ENCODE assay signal across 18 cellular contexts in the genomic region with DNA sequence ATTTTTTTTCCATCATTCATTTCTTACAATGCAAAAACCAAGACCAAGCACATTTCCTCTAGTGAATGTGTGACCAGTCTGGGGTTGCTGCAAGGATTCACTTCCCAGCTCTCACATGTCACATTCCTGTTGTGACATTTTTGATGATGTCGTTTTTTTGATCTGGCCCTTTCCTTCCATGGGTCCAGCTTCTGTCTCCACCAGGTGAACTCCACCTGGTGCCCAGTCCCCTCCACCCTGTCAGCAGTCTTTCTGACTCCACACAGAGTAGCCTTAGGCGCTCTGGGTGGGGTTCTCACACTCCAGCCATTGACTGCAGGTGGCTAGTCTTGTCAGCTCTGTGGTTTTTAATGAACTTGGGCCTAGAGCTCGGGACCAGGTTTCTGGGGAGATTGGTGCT. TPM values are rescaled to one million over a fixed set of nuclear protein-coding genes. Genes with fewer than 3 reads are reported as not detected.
DNase-seq lines count a peak whose midpoint lies in the region; ATAC-seq, FAIRE-seq and TF ChIP-seq lines count a peak whose summit lies in the region.
"Had no signal": no experiment of that assay in that cellular context is flagged by ENCODE, and none has a peak within 500 bp of the region (broad histone marks: within the 10 kb centered on the region; RNA-seq: fewer than 3 reads in every experiment).

No MANE protein-coding gene starts in this region.

- H3K79me2 ChIP-seq in astrocyte (ENCODE audit: insufficient read depth, low read length) = peaks cover 100% of the 10 kb centered on the region

- no peak overlapping the region for H2BK5ac ChIP-seq in mesenchymal stem cell (ENCODE audit: low read depth, low read length, poor library complexity, severe bottlenecking)

- H3K4me3 Mint-ChIP-seq in astrocyte (ENCODE audit: unreplicated experiment) = no peak overlapping the region

- no peak overlapping the region for H3K14ac ChIP-seq in mesenchymal stem cell (ENCODE audit: low read length in 2 of 2)

- ATAC-seq in A549 = no peak
- ATAC-seq in HG02763 (IDR thresholded peaks at IDR 0.05; ENCODE audit: unreplicated experiment) = no peak

- peaks cover 6% of the 10 kb centered on the region for H3K36me3 Mint-ChIP-seq in astrocyte (ENCODE audit: low read depth, unreplicated experiment)

- H2BK15ac ChIP-seq in mesenchymal stem cell (ENCODE audit: low read depth, poor library complexity, severe bottlenecking) = no peak overlapping the region

- no peaks in the 10 kb centered on the region for H3K36me3 ChIP-seq in HEK293 (ENCODE audit: control insufficient read depth in 2 of 2, insufficient read depth in 1 of 2, low read length in 2 of 2)
- no peaks in the 10 kb centered on the region for H3K36me3 ChIP-seq in astrocyte (ENCODE audit: insufficient read depth, low read length)
- H3K36me3 ChIP-seq in mesenchymal stem cell (ENCODE audit: control insufficient read depth in 1 of 2, insufficient read depth in 2 of 2, low read depth in 1 of 2, low read length in 2 of 2) = peaks cover 0 to 3% of the 10 kb centered on the region in 2 experiments

- H4K20me1 ChIP-seq in astrocyte (ENCODE audit: insufficient read depth, low read length) = peaks cover 88% of the 10 kb centered on the region

- H2AK5ac ChIP-seq in mesenchymal stem cell (ENCODE audit: low read length, severe bottlenecking) = peak overlapping the region; percentile 15

- H3K9ac ChIP-seq in astrocyte (ENCODE audit: low read length) (no peak overlapping the region), mesenchymal stem cell (ENCODE audit: low read length) (no peak overlapping the region)
- H3K9ac ChIP-seq: BLaER1 treated with 17β-estradiol and CSF1 and Interleukin-3, amounts not matched to agents 10 nM and 100 nM had no signal

- no peaks in the 10 kb centered on the region for H3K27me3 Mint-ChIP-seq in astrocyte (ENCODE audit: low read depth, unreplicated experiment)

- CTCF ChIA-PET in A549 (lab: Yijun Ruan, JAX) (interaction anchor here (1.0 to 1.3 kb wide), 2 partner anchors 11 to 27 kb away, joined by 3 to 4 read pairs; no protein-coding TSS in a partner anchor), HEK293 (lab: Yijun Ruan, JAX) (interaction anchor here (0.7 to 1.2 kb wide), 3 partner anchors 12 to 111 kb away, joined by 3 read pairs; no protein-coding TSS in a partner anchor)

- no peak for TF ChIP-seq EP300 in A549 (IDR thresholded peaks at IDR 0.05)

- WGBS in A549 (ENCODE audit: missing lambda C conversion rate) = 82% methylated on average over 2 of the region's 3 CpGs
- 95% methylated on average over 3 of the region's 3 CpGs for WGBS in mesenchymal stem cell

- H2BK120ac ChIP-seq in mesenchymal stem cell (ENCODE audit: low read depth, low read length) = no peak overlapping the region

- TF ChIP-seq RAD21 in A549 (conservative IDR thresholded peaks at IDR 0.05 in 1 of 2, IDR thresholded peaks at IDR 0.05 in 1 of 2) = no peak

- peak overlapping the region; percentile 6 for H3K27ac Mint-ChIP-seq in astrocyte (ENCODE audit: unreplicated experiment)

- H3K18ac ChIP-seq in mesenchymal stem cell (ENCODE audit: low read depth in 1 of 2, low read length in 2 of 2) = no peak overlapping the region

- H2AFZ ChIP-seq in astrocyte (ENCODE audit: low read depth, low read length) (no peak overlapping the region), mesenchymal stem cell (ENCODE audit: low read depth, low read length) (no peak overlapping the region)

- no peaks in the 10 kb centered on the region for H3K9me3 ChIP-seq in A549
- no peaks in the 10 kb centered on the region for H3K9me3 ChIP-seq in HEK293 (ENCODE audit: control insufficient read depth, insufficient read depth, low read depth, low read length)
- H3K9me3 ChIP-seq in astrocyte (ENCODE audit: insufficient read depth, low read depth, low read length) = no peaks in the 10 kb centered on the region
- no peaks in the 10 kb centered on the region for H3K9me3 ChIP-seq in mesenchymal stem cell (ENCODE audit: control insufficient read depth, low read length)

- no peak for TF ChIP-seq CTCF in A549 (IDR thresholded peaks at IDR 0.05)
- no peak for TF ChIP-seq CTCF in HEK293 (tag by site-specific recombination; IDR thresholded peaks at IDR 0.05)
- no peak for TF ChIP-seq CTCF in astrocyte (IDR thresholded peaks at IDR 0.05; ENCODE audit: insufficient read depth, low read depth, low read length)

- H3K27ac ChIP-seq in A549 (peak overlapping the region in 1 of 2 experiments; percentile 49; a peak in 2 of 6 replicates), HEK293 (ENCODE audit: extremely low read depth, low read depth, low read length) (no peak overlapping the region), astrocyte (ENCODE audit: low read depth, low read length) (no peak overlapping the region), mesenchymal stem cell (ENCODE audit: low read length, poor library complexity, severe bottlenecking) (no peak overlapping the region)

- H3K27me3 ChIP-seq in astrocyte (ENCODE audit: insufficient read depth, low read length) = no peaks in the 10 kb centered on the region
- no peaks in the 10 kb centered on the region for H3K27me3 ChIP-seq in mesenchymal stem cell (ENCODE audit: control insufficient read depth in 1 of 2, insufficient read depth in 1 of 2, low read length in 2 of 2)
- H3K27me3 ChIP-seq: BLaER1 treated with 17β-estradiol and CSF1 and Interleukin-3, amounts not matched to agents 10 nM and 100 nM had no signal

- H3K4me3 ChIP-seq in A549 = no peak overlapping the region
- no peak overlapping the region for H3K4me3 ChIP-seq in HEK293 (ENCODE audit: low read depth, low read length)
- H3K4me3 ChIP-seq in astrocyte (ENCODE audit: insufficient read depth, low read depth, low read length) = no peak overlapping the region
- no peak overlapping the region for H3K4me3 ChIP-seq in mesenchymal stem cell (ENCODE audit: insufficient read depth in 1 of 2, low read depth in 1 of 2, low read length in 2 of 2)
- H3K4me3 ChIP-seq: BLaER1 treated with 17β-estradiol and CSF1 and Interleukin-3, amounts not matched to agents 10 nM and 100 nM had no signal

- no peak overlapping the region for H3K4ac ChIP-seq in mesenchymal stem cell (ENCODE audit: low read depth in 1 of 2, low read length in 2 of 2)

- peaks cover 30% of the 10 kb centered on the region for H3K79me1 ChIP-seq in mesenchymal stem cell (replicated peaks; ENCODE audit: low read length, poor library complexity, severe bottlenecking)

- TF ChIP-seq POLR2A in A549 (IDR thresholded peaks at IDR 0.05; ENCODE audit: low read length) = no peak

- H3K23ac ChIP-seq in mesenchymal stem cell (ENCODE audit: low read length in 2 of 2) = peak overlapping the region in 1 of 2 experiments; percentile 42

- no peak overlapping the region for H4K8ac ChIP-seq in mesenchymal stem cell (ENCODE audit: low read length)

- H3K4me2 ChIP-seq in A549 (peak overlapping the region; percentile 36; the same call in 1 of the 3 replicates), astrocyte (ENCODE audit: low read length) (no peak overlapping the region), mesenchymal stem cell (ENCODE audit: low read length, poor library complexity, severe bottlenecking) (no peak overlapping the region)

- FAIRE-seq in A549 (lab: Jason Lieb, UNC) (no peak), astrocyte (lab: Jason Lieb, UNC) (no peak)
- FAIRE-seq: GM12891, GM18507, H54 had no signal

- peak overlapping the region; percentile 6 to 10 for H2BK12ac ChIP-seq in mesenchymal stem cell (ENCODE audit: low read length in 2 of 2)

- no peak overlapping the region for H4K91ac ChIP-seq in mesenchymal stem cell (ENCODE audit: low read length)

- no peaks in the 10 kb centered on the region for H3K9me3 Mint-ChIP-seq in astrocyte (ENCODE audit: unreplicated experiment)

- H3K4me1 ChIP-seq in A549 (peaks cover 76% of the 10 kb centered on the region), HEK293 (ENCODE audit: control insufficient read depth, insufficient read depth, low read length) (peaks cover 16% of the 10 kb centered on the region), astrocyte (ENCODE audit: insufficient read depth, low read length) (peaks cover 24% of the 10 kb centered on the region), mesenchymal stem cell (ENCODE audit: control insufficient read depth, insufficient read depth, low read depth, low read length) (peaks cover 23% of the 10 kb centered on the region)

- POLR2A ChIA-PET in A549 (lab: Yijun Ruan, JAX) (no interaction called here), HEK293 (lab: Yijun Ruan, JAX) (interaction anchor here (0.9 to 1.8 kb wide), 2 partner anchors 9 to 20 kb away, joined by 3 to 7 read pairs; no protein-coding TSS in a partner anchor)

- DNase-seq in A549 (ENCODE audit: low read depth in 1 of 2, low spot score in 1 of 2) = no peak
- no peak for DNase-seq in astrocyte (ENCODE audit: low read depth)
- DNase-seq in mesenchymal stem cell = peak; percentile 42
- DNase-seq in H4 (ENCODE audit: low spot score) = no peak
- no peak for DNase-seq in stimulated activated CD4-positive, alpha-beta T cell treated with anti-CD3 and anti-CD28 coated beads, Interleukin-1b, Interleukin-23, amount 100 ng/mL, for 48 hours
- DNase-seq in NCI-H2081 (lab: John Stamatoyannopoulos, UW) = no peak
- DNase-seq: DMS 273 treated with DMSO at 0.1 percent for 48 hours, GF-D8, KBM-7, NCI-H1436, NCI-H2029, NCI-H510A had no signal

- peaks cover 56% of the 10 kb centered on the region for H3K4me1 Mint-ChIP-seq in astrocyte (ENCODE audit: low read depth, unreplicated experiment)

TF ChIP-seq in A549, 52 proteins besides CTCF, POLR2A, EP300 and RAD21 (continues in another document):
- TF ChIP-seq BHLHE40 (IDR thresholded peaks at IDR 0.05; ENCODE audit: low read depth, low read length) (no peak), KDM1A (IDR thresholded peaks at IDR 0.05; ENCODE audit: low read depth) (no peak), KDM5A (IDR thresholded peaks at IDR 0.05) (no peak), FOSL2 (IDR thresholded peaks at IDR 0.05) (no peak), FOSL2 (CRISPR knock-in tag; IDR thresholded peaks at IDR 0.05) (no peak)

RNA-seq across cellular contexts. Expression of a gene that starts 15.6 kb away (rescaled TPM):
- polyA plus RNA-seq in A549 (2011; rRNA removed) = 13.3 and 14.8 TPM in 2 replicates
- 4.5 and 5.7 TPM in 2 replicates for polyA plus RNA-seq in A549 (2012; cell fraction: cytosol; rRNA removed)
- polyA plus RNA-seq in A549 (2012; cell fraction: nucleus; rRNA removed) = 3.6 and 4.5 TPM in 2 replicates
- 11.0 to 12.2 TPM (median 11.2 TPM) in 3 replicates for polyA plus RNA-seq in A549 (2017; fragmentation: RNase III; extraction: RNeasy Plus Mini Kit Qiagen cat#74134 plus additional on column Dnase treatment)
- 18.3 and 21.7 TPM in 2 replicates for polyA minus RNA-seq in A549 (2011; rRNA and poly(A)+ RNA removed)
- total RNA-seq in astrocyte = 42.1 and 46.8 TPM in 2 replicates
- 32.0 TPM for polyA plus RNA-seq in mesenchymal stem cell (2013, experiment 1 of 2)
- 32.5 TPM for polyA plus RNA-seq in mesenchymal stem cell (2013, experiment 2 of 2)
- 40.9 and 41.5 TPM in 2 replicates for total RNA-seq in H4 (2014; rRNA removed; shearing (Covaris generic))
